In genomic region chr4:2432004-2432403, GRCh38 we compare ENCODE assay signal across 11 cellular contexts. TPM values are rescaled to one million over a fixed set of nuclear protein-coding genes. Genes with fewer than 3 reads are reported as not detected.
"Had no signal": no experiment of that assay in that cellular context is flagged by ENCODE, and none has a peak within 500 bp of the region (broad histone marks: within the 10 kb centered on the region; RNA-seq: fewer than 3 reads in every experiment).

No MANE protein-coding gene starts in this region.

- FAIRE-seq: HepG2 had no signal

- H2AFZ ChIP-seq: GM23338 had no signal

- ATAC-seq: GM23338, HepG2 had no signal

- DNase-seq: H7, HCEC 1CT, HFFc6, Karpas-422, KBM-7 had no signal

- H3K9me3 Mint-ChIP-seq: GM23338, HFFc6 had no signal

- H3K9ac ChIP-seq: KMS-11 had no signal

- H3K4me3 Mint-ChIP-seq: GM23338, HFFc6 had no signal

- H3K27ac ChIP-seq: HL-60, KMS-11 had no signal

- H3K4me3 ChIP-seq: GM23338 had no signal

- H3K4me2 ChIP-seq: GM23338, KMS-11 had no signal

- H3K27ac Mint-ChIP-seq: GM23338, HFFc6 had no signal

RNA-seq across cellular contexts. Expression of gene CFAP99, which starts 13.2 kb away (rescaled TPM):
- total RNA-seq: GM23338, H4, H7, HepG2, HFFc6, HT1080 had no signal
- polyA plus RNA-seq: GM23338, HepG2 had no signal
